1 cellular context compared by ENCODE assay signal in the genomic region with DNA sequence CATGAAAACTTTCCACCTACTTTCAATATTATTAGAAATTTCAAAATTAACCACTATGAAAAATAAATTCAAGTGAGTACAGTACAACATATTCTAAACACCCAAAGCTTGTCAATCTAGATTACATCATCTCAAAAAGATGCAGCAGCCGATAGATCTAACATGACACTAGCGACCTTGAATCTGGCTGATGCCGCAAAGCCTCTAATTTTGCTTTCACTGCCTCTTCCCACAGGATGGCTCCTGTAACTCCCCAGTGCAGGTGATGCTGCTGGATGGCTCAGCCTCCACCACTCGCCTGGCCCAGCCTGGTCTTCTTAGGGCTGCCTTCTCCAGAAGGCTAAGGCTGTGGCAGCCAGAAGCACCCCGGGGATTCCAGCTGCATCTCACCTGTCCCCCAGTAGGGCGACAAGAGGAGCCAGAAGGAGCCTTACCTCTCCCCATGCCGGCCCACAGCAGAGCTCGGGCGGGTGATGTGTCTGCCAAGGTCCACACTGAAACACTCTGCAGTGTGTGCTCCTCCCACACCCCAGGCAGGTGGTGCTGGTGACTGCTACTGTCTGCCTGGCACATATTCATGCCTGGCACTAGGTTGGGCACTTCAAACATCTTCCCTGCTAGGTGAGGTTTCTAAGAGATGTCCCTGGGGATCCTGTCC.
TF ChIP-seq lines count a peak whose summit lies in the region.

No MANE protein-coding gene starts in this region.

TF ChIP-seq in WTC11, 78 proteins besides CTCF, POLR2A, EP300 and RAD21 (continued from another document):
- TF ChIP-seq, protein P1, sequence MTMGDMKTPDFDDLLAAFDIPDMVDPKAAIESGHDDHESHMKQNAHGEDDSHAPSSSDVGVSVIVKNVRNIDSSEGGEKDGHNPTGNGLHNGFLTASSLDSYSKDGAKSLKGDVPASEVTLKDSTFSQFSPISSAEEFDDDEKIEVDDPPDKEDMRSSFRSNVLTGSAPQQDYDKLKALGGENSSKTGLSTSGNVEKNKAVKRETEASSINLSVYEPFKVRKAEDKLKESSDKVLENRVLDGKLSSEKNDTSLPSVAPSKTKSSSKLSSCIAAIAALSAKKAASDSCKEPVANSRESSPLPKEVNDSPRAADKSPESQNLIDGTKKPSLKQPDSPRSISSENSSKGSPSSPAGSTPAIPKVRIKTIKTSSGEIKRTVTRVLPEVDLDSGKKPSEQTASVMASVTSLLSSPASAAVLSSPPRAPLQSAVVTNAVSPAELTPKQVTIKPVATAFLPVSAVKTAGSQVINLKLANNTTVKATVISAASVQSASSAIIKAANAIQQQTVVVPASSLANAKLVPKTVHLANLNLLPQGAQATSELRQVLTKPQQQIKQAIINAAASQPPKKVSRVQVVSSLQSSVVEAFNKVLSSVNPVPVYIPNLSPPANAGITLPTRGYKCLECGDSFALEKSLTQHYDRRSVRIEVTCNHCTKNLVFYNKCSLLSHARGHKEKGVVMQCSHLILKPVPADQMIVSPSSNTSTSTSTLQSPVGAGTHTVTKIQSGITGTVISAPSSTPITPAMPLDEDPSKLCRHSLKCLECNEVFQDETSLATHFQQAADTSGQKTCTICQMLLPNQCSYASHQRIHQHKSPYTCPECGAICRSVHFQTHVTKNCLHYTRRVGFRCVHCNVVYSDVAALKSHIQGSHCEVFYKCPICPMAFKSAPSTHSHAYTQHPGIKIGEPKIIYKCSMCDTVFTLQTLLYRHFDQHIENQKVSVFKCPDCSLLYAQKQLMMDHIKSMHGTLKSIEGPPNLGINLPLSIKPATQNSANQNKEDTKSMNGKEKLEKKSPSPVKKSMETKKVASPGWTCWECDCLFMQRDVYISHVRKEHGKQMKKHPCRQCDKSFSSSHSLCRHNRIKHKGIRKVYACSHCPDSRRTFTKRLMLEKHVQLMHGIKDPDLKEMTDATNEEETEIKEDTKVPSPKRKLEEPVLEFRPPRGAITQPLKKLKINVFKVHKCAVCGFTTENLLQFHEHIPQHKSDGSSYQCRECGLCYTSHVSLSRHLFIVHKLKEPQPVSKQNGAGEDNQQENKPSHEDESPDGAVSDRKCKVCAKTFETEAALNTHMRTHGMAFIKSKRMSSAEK (CRISPR knock-in tag; IDR thresholded peaks at IDR 0.05; ENCODE audit: borderline replicate concordance), result no peak
TF ChIP-seq in WTC11: peak in this region for 0.
